In genomic region chr17:18187226-18187625, GRCh38 we compare ENCODE assay signal across 8 cellular contexts. TPM values are rescaled to one million over a fixed set of nuclear protein-coding genes. Genes with fewer than 3 reads are reported as not detected.
DNase-seq lines count a peak whose midpoint lies in the region; ATAC-seq, FAIRE-seq and TF ChIP-seq lines count a peak whose summit lies in the region.

No MANE protein-coding gene starts in this region.

- H3K27me3 ChIP-seq in HepG2 (ENCODE audit: control insufficient read depth in 1 of 2, insufficient read depth in 2 of 2, low read length in 2 of 2) (no peaks in the 10 kb centered on the region), right lobe of liver (no peaks in the 10 kb centered on the region), breast epithelium (no peaks in the 10 kb centered on the region), vagina (no peaks in the 10 kb centered on the region)

- peak overlapping the region; percentile 26 for H3K27ac ChIP-seq in HepG2 (ENCODE audit: extremely low read length, insufficient read depth, low read length)
- peak overlapping the region in 1 of 3 donors; percentile 3 for H3K27ac ChIP-seq in right lobe of liver
- H3K27ac ChIP-seq in breast epithelium, result peak overlapping the region; percentile 77 to 96
- peak overlapping the region; percentile 99 for H3K27ac ChIP-seq in vagina

- H3K4me3 ChIP-seq in HepG2 (replicated peaks in 1 of 3; ENCODE audit: insufficient read depth in 1 of 3, low read depth in 2 of 3, low read length in 3 of 3) (peak overlapping the region; percentile 80 to 96 (median 81)), right lobe of liver (peak overlapping the region in 1 of 3 donors; percentile 86), breast epithelium (peak overlapping the region; percentile 77 to 99 (median 95)), vagina (peak overlapping the region; percentile 92 to 98)

- TF ChIP-seq RAD21 in HepG2 (CRISPR knock-in tag; IDR thresholded peaks at IDR 0.05), result no peak

- peak overlapping the region; percentile 87 for H3K9ac ChIP-seq in HepG2 (ENCODE audit: insufficient read depth, low read depth, low read length)

- H3K4me1 ChIP-seq in HepG2 (ENCODE audit: insufficient read depth, low read length) (peaks cover 70% of the 10 kb centered on the region), right lobe of liver (peaks cover 0 to 67% (median 28%) of the 10 kb centered on the region in 4 donors), breast epithelium (peaks cover 12 to 41% of the 10 kb centered on the region in 2 donors), vagina (peaks cover 81% of the 10 kb centered on the region)

- TF ChIP-seq EP300 in HepG2 (IDR thresholded peaks at IDR 0.05; ENCODE audit: low read depth in 2 of 2, low read length in 2 of 2) (no peak), HepG2 (CRISPR knock-in tag; IDR thresholded peaks at IDR 0.05; ENCODE audit: borderline replicate concordance) (no peak)

- BruUV-seq in HepG2 (replicated peaks; lab: Mats Ljungman, UMichigan), result no TSS peak

- H4K20me1 ChIP-seq in HepG2 (ENCODE audit: insufficient read depth, low read length), result peaks cover 73% of the 10 kb centered on the region

- in situ Hi-C loops in HepG2 (cut with HindIII; ENCODE audit: extremely low pct_ligation_motif_present, low pct_unique_long_range_greater_than_20kb), result no loop called here

- 11% methylated on average over 2 of the region's 2 CpGs for WGBS in HepG2 (ENCODE audit: low lambda C conversion rate)
- 17% methylated on average over 1 of the region's 2 CpGs for WGBS in right lobe of liver (ENCODE audit: insufficient coverage, low coverage, low lambda C conversion rate, missing lambda C conversion rate)

- H3K4me2 ChIP-seq in HepG2 (ENCODE audit: low read depth, low read length), result peak overlapping the region; percentile 99

- TF ChIP-seq POLR2A in HepG2 (IDR thresholded peaks at IDR 0.05; ENCODE audit: insufficient read depth in 1 of 2, low read depth in 2 of 2, low read length in 2 of 2) (no peak), right lobe of liver (IDR thresholded peaks at IDR 0.05) (no peak), breast epithelium (IDR thresholded peaks at IDR 0.05) (no peak), vagina (IDR thresholded peaks at IDR 0.05) (no peak)

- no peak for ATAC-seq in HepG2
- no peak for ATAC-seq in right lobe of liver
- no peak for ATAC-seq in HG03521 (IDR thresholded peaks at IDR 0.05; ENCODE audit: unreplicated experiment)
- ATAC-seq in HG02642 (IDR thresholded peaks at IDR 0.05; ENCODE audit: poor library complexity, unreplicated experiment), result no peak

- H3K79me2 ChIP-seq in HepG2 (ENCODE audit: insufficient read depth, low read length), result peaks cover 77% of the 10 kb centered on the region

- DNase-seq in HepG2 (ENCODE audit: low spot score) (peak; percentile 40), right lobe of liver (no peak), breast epithelium (ENCODE audit: low spot score in 2 of 2) (no peak), midbrain (lab: John Stamatoyannopoulos, UW) (peak; percentile 74), vagina (ENCODE audit: extremely low spot score in 2 of 2) (no peak)
- DNase-seq in stimulated activated naive CD4-positive, alpha-beta T cell (lab: John Stamatoyannopoulos, UW), result no peak

- intact Hi-C loops in HepG2 (cut with micrococcal nuclease; ENCODE audit: unreplicated experiment), result no loop called here
- intact Hi-C loops in right lobe of liver (cut with DNase I), result no loop called here
- intact Hi-C loops in breast epithelium (cut with DNase I; ENCODE audit: low total_unique reads), result no loop called here
- intact Hi-C loops in vagina (cut with DNase I), result loop anchor here (5.0 kb wide), 1 partner anchor 35 kb away; no protein-coding TSS in a partner anchor

- CTCF ChIA-PET in HepG2 (lab: Yijun Ruan, JAX; ENCODE audit: low intra/inter-chr PET ratio, low total read pairs), result no interaction called here

- POLR2A ChIA-PET in HepG2 (lab: Yijun Ruan, JAX), result no interaction called here

- peak; percentile 34 for FAIRE-seq in HepG2 (lab: Jason Lieb, UNC)

- H3K9me3 ChIP-seq in HepG2 (ENCODE audit: low read length) (no peaks in the 10 kb centered on the region), right lobe of liver (no peaks in the 10 kb centered on the region), breast epithelium (no peaks in the 10 kb centered on the region), vagina (no peaks in the 10 kb centered on the region)

- no peak overlapping the region for H2AFZ ChIP-seq in HepG2 (ENCODE audit: low read length)

- TF ChIP-seq CTCF in HepG2 (CRISPR knock-in tag; IDR thresholded peaks at IDR 0.05) (no peak), right lobe of liver (IDR thresholded peaks at IDR 0.05) (no peak), breast epithelium (IDR thresholded peaks at IDR 0.05) (no peak), vagina (IDR thresholded peaks at IDR 0.05) (no peak)

- peaks cover 4 to 29% of the 10 kb centered on the region in 2 experiments; a peak in 4 of 5 replicates for H3K36me3 ChIP-seq in HepG2 (replicated peaks in 1 of 2; ENCODE audit: control insufficient read depth in 1 of 2, insufficient read depth in 2 of 2, low read length in 2 of 2)
- no peaks in the 10 kb centered on the region for H3K36me3 ChIP-seq in right lobe of liver
- H3K36me3 ChIP-seq in breast epithelium, result no peaks in the 10 kb centered on the region
- H3K36me3 ChIP-seq in vagina, result peaks cover 0 to 6% of the 10 kb centered on the region in 2 donors

TF ChIP-seq in HepG2, 621 proteins besides CTCF, POLR2A, EP300 and RAD21 (continues in another document):
- TF ChIP-seq SIX1 (CRISPR knock-in tag; IDR thresholded peaks at IDR 0.05; ENCODE audit: borderline replicate concordance) (no peak), KDM5A (IDR thresholded peaks at IDR 0.05; ENCODE audit: borderline replicate concordance, low read length) (no peak), PLSCR1 (CRISPR knock-in tag; IDR thresholded peaks at IDR 0.05; ENCODE audit: borderline replicate concordance) (no peak), ZNF570 (CRISPR knock-in tag; IDR thresholded peaks at IDR 0.05; ENCODE audit: borderline replicate concordance) (no peak)

RNA-seq across cellular contexts. Expression of gene ALKBH5, which starts 3.6 kb away (rescaled TPM):
- total RNA-seq in HepG2 (2016; rRNA removed; fragmentation: Illumina TruSeq; extraction: Trizol) (68.9 and 77.9 TPM in 2 replicates), right lobe of liver (10 to 100 TPM; 57.5 to 71.8 (median 66.1) TPM), breast epithelium (10 to 100 TPM; 80.0 to 90.0 (median 82.3) TPM), vagina (77.3 TPM)
- 33.0 and 40.4 TPM in 2 replicates for total RNA-seq in HepG2 (2016; cell fraction: cytosol; rRNA removed; fragmentation: Illumina TruSeq; extraction: Trizol; ENCODE audit: low read depth)
- total RNA-seq in HepG2 (2016; cell fraction: insoluble cytoplasmic fraction; rRNA removed; fragmentation: Illumina TruSeq; extraction: Trizol), result 67.3 and 68.1 TPM in 2 replicates
- 116 and 133 TPM in 2 replicates for total RNA-seq in HepG2 (2016; cell fraction: membrane; rRNA removed; fragmentation: Illumina TruSeq; extraction: Trizol)
- total RNA-seq in HepG2 (2016; cell fraction: nucleus; rRNA removed; fragmentation: Illumina TruSeq; extraction: Trizol), result 33.2 and 35.5 TPM in 2 replicates
- polyA plus RNA-seq in HepG2 (2011; rRNA removed), result 76.9 and 81.4 TPM in 2 replicates
- 86.0 TPM in 2 replicates for polyA plus RNA-seq in HepG2 (2011; cell fraction: cytosol; rRNA removed)
- 33.7 and 38.7 TPM in 2 replicates for polyA plus RNA-seq in HepG2 (2011; cell fraction: nucleus; rRNA removed)
- polyA plus RNA-seq in HepG2 (2012), result 40.0 and 40.1 TPM in 2 replicates
- 28.2 and 39.0 TPM in 2 replicates for polyA plus RNA-seq in HepG2 (2016; cell fraction: cytosol; fragmentation: Illumina TruSeq; extraction: Trizol; ENCODE audit: low read depth)
- polyA plus RNA-seq in HepG2 (2016; cell fraction: insoluble cytoplasmic fraction; fragmentation: Illumina TruSeq; extraction: Trizol; ENCODE audit: low read depth), result 72.9 and 78.4 TPM in 2 replicates
- 87.0 and 103 TPM in 2 replicates for polyA plus RNA-seq in HepG2 (2016; cell fraction: membrane; fragmentation: Illumina TruSeq; extraction: Trizol; ENCODE audit: low read depth)
- 49.9 and 55.5 TPM in 2 replicates for polyA plus RNA-seq in HepG2 (2016; cell fraction: nucleus; fragmentation: Illumina TruSeq; extraction: Trizol; ENCODE audit: insufficient read depth, low read depth)
- polyA minus RNA-seq in HepG2 (2011; rRNA and poly(A)+ RNA removed; ENCODE audit: low replicate concordance), result 171 and 230 TPM in 2 replicates
- 93.0 and 100 TPM in 2 replicates for polyA minus RNA-seq in HepG2 (2011; cell fraction: cytosol; rRNA and poly(A)+ RNA removed)
- 24.7 and 35.2 TPM in 2 replicates for polyA minus RNA-seq in HepG2 (2011; cell fraction: nucleus; rRNA and poly(A)+ RNA removed)

RNA-seq across cellular contexts. Expression of gene LLGL1, which starts 38.2 kb away (rescaled TPM):
- total RNA-seq in HepG2 (2016; rRNA removed; fragmentation: Illumina TruSeq; extraction: Trizol) (15.3 and 19.7 TPM in 2 replicates), right lobe of liver (1 to 10 TPM; 2.0 to 8.6 (median 2.8) TPM), breast epithelium (10 to 100 TPM; 16.0 to 21.6 (median 18.4) TPM), vagina (27.7 TPM)
- total RNA-seq in HepG2 (2016; cell fraction: cytosol; rRNA removed; fragmentation: Illumina TruSeq; extraction: Trizol; ENCODE audit: low read depth), result 2.3 and 2.6 TPM in 2 replicates
- 15.3 and 17.1 TPM in 2 replicates for total RNA-seq in HepG2 (2016; cell fraction: insoluble cytoplasmic fraction; rRNA removed; fragmentation: Illumina TruSeq; extraction: Trizol)
- 8.6 and 9.8 TPM in 2 replicates for total RNA-seq in HepG2 (2016; cell fraction: membrane; rRNA removed; fragmentation: Illumina TruSeq; extraction: Trizol)
- total RNA-seq in HepG2 (2016; cell fraction: nucleus; rRNA removed; fragmentation: Illumina TruSeq; extraction: Trizol), result 8.6 and 10.2 TPM in 2 replicates
- polyA plus RNA-seq in HepG2 (2011; rRNA removed), result 15.0 and 18.8 TPM in 2 replicates
- 10.4 and 17.8 TPM in 2 replicates for polyA plus RNA-seq in HepG2 (2011; cell fraction: cytosol; rRNA removed)
- 32.9 and 37.7 TPM in 2 replicates for polyA plus RNA-seq in HepG2 (2011; cell fraction: nucleus; rRNA removed)
- polyA plus RNA-seq in HepG2 (2012), result 7.1 and 9.0 TPM in 2 replicates
- 1.6 and 1.8 TPM in 2 replicates for polyA plus RNA-seq in HepG2 (2016; cell fraction: cytosol; fragmentation: Illumina TruSeq; extraction: Trizol; ENCODE audit: low read depth)
- polyA plus RNA-seq in HepG2 (2016; cell fraction: insoluble cytoplasmic fraction; fragmentation: Illumina TruSeq; extraction: Trizol; ENCODE audit: low read depth), result 13.7 and 17.7 TPM in 2 replicates
- polyA plus RNA-seq in HepG2 (2016; cell fraction: membrane; fragmentation: Illumina TruSeq; extraction: Trizol; ENCODE audit: low read depth), result 5.4 and 6.6 TPM in 2 replicates
- 15.0 and 16.9 TPM in 2 replicates for polyA plus RNA-seq in HepG2 (2016; cell fraction: nucleus; fragmentation: Illumina TruSeq; extraction: Trizol; ENCODE audit: insufficient read depth, low read depth)
- 19.0 and 51.1 TPM in 2 replicates for polyA minus RNA-seq in HepG2 (2011; rRNA and poly(A)+ RNA removed; ENCODE audit: low replicate concordance)
- 11.7 and 14.3 TPM in 2 replicates for polyA minus RNA-seq in HepG2 (2011; cell fraction: cytosol; rRNA and poly(A)+ RNA removed)
- polyA minus RNA-seq in HepG2 (2011; cell fraction: nucleus; rRNA and poly(A)+ RNA removed), result 8.6 and 10.4 TPM in 2 replicates

Comparison
In these comparisons a context has a peak if more than half of its experiments do, and no peak if none do; other contexts are left out.
1. DNase-seq: peak in HepG2 (single experiment) and midbrain (single experiment); none in right lobe of liver (0 of 3), breast epithelium (0 of 2), vagina (0 of 2) and stimulated activated naive CD4-positive, alpha-beta T cell (0 of 6).